ENCODE assay signal across 8 cellular contexts in genomic region chr10:79070091-79070610, GRCh38. TPM values are rescaled to one million over a fixed set of nuclear protein-coding genes. Genes with fewer than 3 reads are reported as not detected.
DNase-seq lines count a peak whose midpoint lies in the region; ATAC-seq, FAIRE-seq and TF ChIP-seq lines count a peak whose summit lies in the region.

No MANE protein-coding gene starts in this region.

- ATAC-seq in K562: peak; percentile 8; the same call in 2 of the 3 replicates

- H3K27me3 ChIP-seq in K562 (ENCODE audit: control insufficient read depth in 2 of 2, insufficient read depth in 2 of 2, low read length in 2 of 2) (no peaks in the 10 kb centered on the region), skeletal muscle tissue (ENCODE audit: control insufficient read depth in 3 of 3, insufficient read depth in 3 of 3, low read length in 3 of 3) (no peaks in the 10 kb centered on the region)

- CTCF ChIA-PET in K562 (lab: Yijun Ruan, JAX; ENCODE audit: low intra/inter-chr PET ratio): interaction anchor here (1.1 to 1.5 kb wide), 2 partner anchors 126 to 132 kb away, joined by 4 to 7 read pairs; no protein-coding TSS in a partner anchor
- CTCF ChIA-PET in HEK293T (lab: Yijun Ruan, JAX): interaction anchor here (0.6 to 1.6 kb wide), 2 partner anchors 29 to 125 kb away, joined by 4 to 5 read pairs; no protein-coding TSS in a partner anchor

- BruUV-seq in K562 (replicated peaks; lab: Mats Ljungman, UMichigan): no TSS peak

- no peak for TF ChIP-seq EP300 in K562 (IDR thresholded peaks at IDR 0.05; ENCODE audit: low read length)

- H3K27ac ChIP-seq in K562 (ENCODE audit: extremely low read depth, low read depth, low read length) (peak overlapping the region; percentile 84; the same call in 1 of the 3 replicates), skeletal muscle tissue (ENCODE audit: low read depth, low read length) (peak overlapping the region; percentile 94)

- H3K9ac ChIP-seq in K562 (ENCODE audit: insufficient read depth in 1 of 2, low read depth in 2 of 2, low read length in 2 of 2) (peak overlapping the region; percentile 69 to 92; a peak in 3 of 4 replicates), skeletal muscle tissue (ENCODE audit: low read depth in 1 of 3, low read length in 3 of 3) (peak overlapping the region; percentile 91 to 93 (median 91))

- in situ Hi-C loops in ACHN (cut with HindIII; ENCODE audit: low pct_ligation_motif_present, low pct_unique_long_range_greater_than_20kb, low sequenced_read_pairs): no loop called here
- in situ Hi-C loops in K562 (cut with MboI): no loop called here

- H3K9me1 ChIP-seq in K562 (ENCODE audit: control insufficient read depth, insufficient read depth, low read length): peaks cover 3% of the 10 kb centered on the region

- DNase-seq in ACHN (peak; percentile 71), HFF-Myc (ENCODE audit: extremely low read depth, low read depth) (no peak), K562 (ENCODE audit: extremely low read depth in 1 of 4, low spot score in 3 of 4) (peak; percentile 30 to 70 (median 58)), NCI-H2029 treated with DMSO at 0.1 percent for 48 hours (lab: John Stamatoyannopoulos, UW) (no peak), HEK293T (ENCODE audit: extremely low spot score) (no peak)
- no peak for DNase-seq in stimulated activated CD4-positive, alpha-beta T cell treated with anti-CD3 and anti-CD28 coated beads, Interleukin-12 subunit alpha, Interleukin-12 subunit beta, amount 100 ng/mL, for 4 hours

- no peak for TF ChIP-seq RAD21 in K562 (CRISPR knock-in tag; conservative IDR thresholded peaks at IDR 0.05 in 1 of 2, IDR thresholded peaks at IDR 0.05 in 1 of 2)

- peaks cover 41% of the 10 kb centered on the region for H4K20me1 ChIP-seq in K562 (replicated peaks; ENCODE audit: control insufficient read depth, insufficient read depth, low read length)

- intact Hi-C loops in K562 (cut with micrococcal nuclease): loop anchor here (1.0 kb wide), 1 partner anchor 109 kb away; no protein-coding TSS in a partner anchor

- H2AFZ ChIP-seq in K562 (ENCODE audit: low read depth, low read length): no peak overlapping the region

- H3K4me1 ChIP-seq in K562 (replicated peaks in 1 of 2; ENCODE audit: control insufficient read depth in 2 of 2, insufficient read depth in 2 of 2, low read length in 2 of 2): peaks cover 14 to 60% of the 10 kb centered on the region in 2 experiments; a peak in 4 of 5 replicates
- peaks cover 45 to 66% (median 57%) of the 10 kb centered on the region in 3 donors for H3K4me1 ChIP-seq in skeletal muscle tissue (ENCODE audit: control insufficient read depth in 3 of 3, insufficient read depth in 3 of 3, low read length in 3 of 3)

- H3K79me2 ChIP-seq in K562 (ENCODE audit: control insufficient read depth, insufficient read depth, low read length): peaks cover 62% of the 10 kb centered on the region

- H3K9me3 ChIP-seq in K562 (replicated peaks; ENCODE audit: control insufficient read depth, insufficient read depth, low read depth, low read length): no peaks in the 10 kb centered on the region
- no peaks in the 10 kb centered on the region for H3K9me3 ChIP-seq in iPS-18c (ENCODE audit: control insufficient read depth, insufficient read depth, low read length)
- no peaks in the 10 kb centered on the region for H3K9me3 ChIP-seq in skeletal muscle tissue (ENCODE audit: control insufficient read depth in 3 of 3, low read length in 3 of 3)

- TF ChIP-seq CTCF in HFF-Myc (IDR thresholded peaks at IDR 0.05; ENCODE audit: low read depth, low read length, missing control alignments) (no peak), K562 (IDR thresholded peaks at IDR 0.05 in 2 of 3, conservative IDR thresholded peaks at IDR 0.05 in 1 of 3; ENCODE audit: insufficient read depth in 2 of 3, low read depth in 1 of 3, low read length in 3 of 3) (no peak)

- TF ChIP-seq POLR2A in K562 (conservative IDR thresholded peaks at IDR 0.05): no peak

- no peak for FAIRE-seq in K562 (lab: Jason Lieb, UNC)

- H3K4me2 ChIP-seq in K562 (ENCODE audit: insufficient read depth, low read length): peak overlapping the region; percentile 98

- WGBS in K562 (ENCODE audit: insufficient coverage, low coverage, missing lambda C conversion rate): under 1% methylated on average over 23 of the region's 54 CpGs

- H3K4me3 ChIP-seq in HFF-Myc (replicated peaks; ENCODE audit: low read depth, low read length) (peak overlapping the region; percentile 73), K562 (peak overlapping the region; percentile 83), iPS-18c (ENCODE audit: insufficient read depth, low read depth, low read length) (peak overlapping the region; percentile 92), skeletal muscle tissue (ENCODE audit: low read length in 3 of 3) (peak overlapping the region; percentile 76 to 97 (median 95))

- no peaks in the 10 kb centered on the region for H3K36me3 ChIP-seq in K562 (ENCODE audit: control insufficient read depth, insufficient read depth, low read length)
- no peaks in the 10 kb centered on the region for H3K36me3 ChIP-seq in skeletal muscle tissue (ENCODE audit: control insufficient read depth in 3 of 3, insufficient read depth in 3 of 3, low read length in 3 of 3)

- POLR2A ChIA-PET in K562 (lab: Yijun Ruan, JAX): no interaction called here
- POLR2A ChIA-PET in HEK293T (lab: Yijun Ruan, JAX): no interaction called here

TF ChIP-seq in K562, 482 proteins besides CTCF, POLR2A, EP300 and RAD21 (continues in another document):
- peak; percentile 14 for TF ChIP-seq CCNT2 (IDR thresholded peaks at IDR 0.05; ENCODE audit: borderline replicate concordance, extremely low read depth, insufficient read length, low read depth, low read length)
- no peak for TF ChIP-seq GTF2E2 (tag; IDR thresholded peaks at IDR 0.05)
- TF ChIP-seq BRD9 (IDR thresholded peaks at IDR 0.05; ENCODE audit: low read depth, partially characterized antibody): no peak
- TF ChIP-seq RBM25 (IDR thresholded peaks at IDR 0.05; ENCODE audit: low read depth, low read length, severe bottlenecking): no peak
- TF ChIP-seq HDGF (IDR thresholded peaks at IDR 0.05): no peak
- TF ChIP-seq POLR2G (IDR thresholded peaks at IDR 0.05; ENCODE audit: low read depth, low read length): 0 out of 2 replicates have a peak, but pooled peaks have one; percentile 27
- TF ChIP-seq ZNF174 (CRISPR knock-in tag; IDR thresholded peaks at IDR 0.05): no peak

TF ChIP-seq in HEK293T, 16 proteins besides CTCF, POLR2A, EP300 and RAD21:
- TF ChIP-seq ARNT (IDR thresholded peaks at IDR 0.05): no peak
- TF ChIP-seq PKNOX1 (IDR thresholded peaks at IDR 0.05): no peak
- TF ChIP-seq NFRKB (IDR thresholded peaks at IDR 0.05): no peak
- TF ChIP-seq BHLHE40 (IDR thresholded peaks at IDR 0.05; ENCODE audit: borderline replicate concordance): no peak
- no peak for TF ChIP-seq FOXK2 (IDR thresholded peaks at IDR 0.05)
- no peak for TF ChIP-seq SUZ12 (IDR thresholded peaks at IDR 0.05)
- TF ChIP-seq FOXA1 (IDR thresholded peaks at IDR 0.05): no peak
- no peak for TF ChIP-seq CTBP1 (IDR thresholded peaks at IDR 0.05; ENCODE audit: borderline replicate concordance)
- TF ChIP-seq SP1 (IDR thresholded peaks at IDR 0.05): no peak
- no peak for TF ChIP-seq L3MBTL2 (conservative IDR thresholded peaks at IDR 0.05)
- TF ChIP-seq ZNF384 (IDR thresholded peaks at IDR 0.05): no peak

RNA-seq across cellular contexts. Expression of gene ZMIZ1, which starts 1.4 kb away (rescaled TPM):
- 31.4 and 71.8 TPM in 2 replicates for total RNA-seq in K562 (2011; cell fraction: chromatin; rRNA removed; ENCODE audit: low replicate concordance)
- total RNA-seq in K562 (2011; cell fraction: nucleolus; rRNA removed): 28.6 and 32.2 TPM in 2 replicates
- 31.8 and 38.1 TPM in 2 replicates for total RNA-seq in K562 (2011; cell fraction: nucleoplasm; rRNA removed)
- total RNA-seq in K562 (2014; rRNA removed): 7.0 and 7.7 TPM in 2 replicates
- 2.6 and 2.8 TPM in 2 replicates for total RNA-seq in K562 (2014; rRNA removed; fragmentation: Illumina TruSeq; extraction: Trizol)
- 4.3 and 5.0 TPM in 2 replicates for total RNA-seq in K562 (2015; rRNA removed; fragmentation: Illumina TruSeq; extraction: Trizol)
- 30.3 and 37.3 TPM in 2 replicates for total RNA-seq in K562 (2021)
- 3.6 and 6.2 TPM in 2 replicates for polyA plus RNA-seq in K562 (2011; rRNA removed)
- 5.2 and 5.4 TPM in 2 replicates for polyA plus RNA-seq in K562 (2011; cell fraction: cytosol; rRNA removed)
- 18.9 and 30.6 TPM in 2 replicates for polyA plus RNA-seq in K562 (2011; cell fraction: nucleus; rRNA removed)
- 23.3 and 39.2 TPM in 2 replicates for polyA plus RNA-seq in K562 (2012)
- polyA plus RNA-seq in K562 (2014; fragmentation: Illumina TruSeq; extraction: Trizol): 22.9 and 25.1 TPM in 2 replicates
- 1 to 10 TPM; 1.0 to 1.9 TPM for polyA plus RNA-seq in K562 (2014; fragmentation: Nextera tagmentation; extraction: Ambion mirVana)
- 11.0 and 11.7 TPM in 2 replicates for polyA plus RNA-seq in K562 (2014; rRNA removed)
- polyA minus RNA-seq in K562 (2011; rRNA and poly(A)+ RNA removed): 5.8 and 6.7 TPM in 2 replicates
- polyA minus RNA-seq in K562 (2011; cell fraction: cytosol; rRNA and poly(A)+ RNA removed): 14.9 and 22.3 TPM in 2 replicates
- 17.6 and 22.4 TPM in 2 replicates for polyA minus RNA-seq in K562 (2011; cell fraction: nucleus; rRNA and poly(A)+ RNA removed)
- total RNA-seq in skeletal muscle tissue: 11.5 TPM

Comparison
In these comparisons a context has a peak if more than half of its experiments do, and no peak if none do; other contexts are left out.
1. DNase-seq: peak in ACHN (single experiment) and K562 (4 of 4); none in HFF-Myc (single experiment), NCI-H2029 treated with DMSO at 0.1 percent for 48 hours (single experiment), stimulated activated CD4-positive, alpha-beta T cell treated with anti-CD3 and anti-CD28 coated beads, Interleukin-12 subunit alpha, Interleukin-12 subunit beta, amount 100 ng/mL, for 4 hours (single experiment) and HEK293T (single experiment).
2. Peak in every context shown above with its lines, with median percentiles within 50 percentile points of each other: H3K4me3 ChIP-seq.